In genomic region chr1:220775238-220775853, GRCh38 we compare ENCODE assay signal across 2 cellular contexts.
TF ChIP-seq lines count a peak whose summit lies in the region.

No MANE protein-coding gene starts in this region.

TF ChIP-seq in HEK293T, 16 proteins besides CTCF, POLR2A, EP300 and RAD21 (continued from another document):
- no peak for TF ChIP-seq L3MBTL2 (conservative IDR thresholded peaks at IDR 0.05)
- TF ChIP-seq ELF4 (IDR thresholded peaks at IDR 0.05) = no peak
- TF ChIP-seq LEF1 (IDR thresholded peaks at IDR 0.05; ENCODE audit: borderline replicate concordance) = no peak
- no peak for TF ChIP-seq TARDBP (IDR thresholded peaks at IDR 0.05)
- no peak for TF ChIP-seq ZNF384 (IDR thresholded peaks at IDR 0.05)
- TF ChIP-seq SP1 (IDR thresholded peaks at IDR 0.05) = no peak
- no peak for TF ChIP-seq FOXM1 (IDR thresholded peaks at IDR 0.05; ENCODE audit: borderline replicate concordance)
- no peak for TF ChIP-seq NFRKB (IDR thresholded peaks at IDR 0.05)
- TF ChIP-seq PKNOX1 (IDR thresholded peaks at IDR 0.05) = no peak
- TF ChIP-seq ARNT (IDR thresholded peaks at IDR 0.05) = no peak
- TF ChIP-seq SUZ12 (IDR thresholded peaks at IDR 0.05) = no peak

TF ChIP-seq in H1, 55 proteins besides CTCF, POLR2A, EP300 and RAD21 (continued from another document):
- TF ChIP-seq HDAC6 (IDR thresholded peaks at IDR 0.05; ENCODE audit: low read depth, low read length) (no peak), GABPA (IDR thresholded peaks at IDR 0.05; ENCODE audit: borderline replicate concordance, insufficient read depth, low read length) (no peak), POU5F1 (IDR thresholded peaks at IDR 0.05; ENCODE audit: low read depth, low read length) (no peak), EGR1 (IDR thresholded peaks at IDR 0.05; ENCODE audit: borderline replicate concordance, low read depth, low read length) (no peak), CREB1 (IDR thresholded peaks at IDR 0.05) (no peak), USF2 (IDR thresholded peaks at IDR 0.05; ENCODE audit: low read length) (no peak), RBBP5 (IDR thresholded peaks at IDR 0.05; ENCODE audit: borderline replicate concordance, low read depth, low read length) (no peak), CTBP2 (IDR thresholded peaks at IDR 0.05; ENCODE audit: borderline replicate concordance, insufficient read depth, insufficient read length, low read length) (no peak), SAP30 (IDR thresholded peaks at IDR 0.05; ENCODE audit: insufficient read depth, insufficient replicate concordance, low read length) (no peak), ATF3 (IDR thresholded peaks at IDR 0.05; ENCODE audit: insufficient read depth, low read depth, low read length) (no peak), CEBPB (IDR thresholded peaks at IDR 0.05; ENCODE audit: low read depth, low read length) (no peak), TAF7 (optimal IDR thresholded peaks at IDR 0.05; ENCODE audit: borderline replicate concordance, low read depth, low read length) (no peak), RFX5 (IDR thresholded peaks at IDR 0.05; ENCODE audit: borderline replicate concordance, low read depth, low read length) (no peak), KDM4A (IDR thresholded peaks at IDR 0.05; ENCODE audit: low read depth, low read length, severe bottlenecking) (no peak), EZH2 (IDR thresholded peaks at IDR 0.05; ENCODE audit: low read depth, low read length, severe bottlenecking) (no peak), KDM1A (IDR thresholded peaks at IDR 0.05; ENCODE audit: borderline replicate concordance, low read length) (no peak)
